In genomic region chr5:91864902-91865420, GRCh38 we compare ENCODE assay signal across 21 cellular contexts.
A peak's percentile ranks its signal among the peaks of the same experiment; 100 is the strongest.
DNase-seq lines count a peak whose midpoint lies in the region; ATAC-seq and TF ChIP-seq lines count a peak whose summit lies in the region.
"Had no signal": no experiment of that assay in that cellular context is flagged by ENCODE, and none has a peak within 500 bp of the region (broad histone marks: within the 10 kb centered on the region; RNA-seq: fewer than 3 reads in every experiment).

No MANE protein-coding gene starts in this region.

- H3K4me3 ChIP-seq in choroid plexus epithelial cell (ENCODE audit: low read depth, low read length) = no peak overlapping the region
- H3K4me3 ChIP-seq: cardiac muscle cell, esophagus squamous epithelium, pancreas, stomach, upper lobe of left lung had no signal

- ATAC-seq in HG03039 (IDR thresholded peaks at IDR 0.05; ENCODE audit: unreplicated experiment) = no peak
- ATAC-seq in GM18870 (IDR thresholded peaks at IDR 0.05; ENCODE audit: unreplicated experiment) = no peak
- ATAC-seq: CD8-positive, alpha-beta T cell; left lobe of liver had no signal

- TF ChIP-seq CTCF in choroid plexus epithelial cell (conservative IDR thresholded peaks at IDR 0.05; ENCODE audit: low read depth, low read length) = no peak
- TF ChIP-seq CTCF in type B pancreatic cell (conservative IDR thresholded peaks at IDR 0.05) = peak; percentile 17

- H3K4me3 Mint-ChIP-seq in type B pancreatic cell = no peak overlapping the region
- H3K4me3 Mint-ChIP-seq: activated CD4-positive, alpha-beta T cell treated with anti-CD3 and anti-CD28 coated beads, Interleukin-2, amount 10 ng/mL, durations not matched to agents 7 days and 5 days; CD8-positive, alpha-beta T cell had no signal

- H3K9me3 Mint-ChIP-seq in type B pancreatic cell = no peaks in the 10 kb centered on the region

- no peaks in the 10 kb centered on the region for H3K27me3 Mint-ChIP-seq in type B pancreatic cell
- H3K27me3 Mint-ChIP-seq: activated CD4-positive, alpha-beta T cell treated with anti-CD3 and anti-CD28 coated beads, Interleukin-2, amount 10 ng/mL, durations not matched to agents 7 days and 5 days had no signal

- peak; percentile 6 for DNase-seq in NCI-H2227 treated with DMSO at 0.1 percent for 48 hours (lab: John Stamatoyannopoulos, UW)
- DNase-seq in NCI-H2227 (lab: John Stamatoyannopoulos, UW; ENCODE audit: unreplicated experiment) = no peak
- DNase-seq in NCI-H748 treated with DMSO at 0.1 percent for 48 hours (lab: John Stamatoyannopoulos, UW) = peak; percentile 25
- peak; percentile 11 for DNase-seq in choroid plexus epithelial cell (ENCODE audit: low read depth)
- DNase-seq in type B pancreatic cell (ENCODE audit: extremely low spot score, unreplicated experiment) = no peak
- DNase-seq in stimulated activated CD4-positive, alpha-beta T cell treated with anti-CD3 and anti-CD28 coated beads, Interleukin-4, amount 100 ng/mL, for 1 hour = no peak
- DNase-seq: activated CD4-positive, alpha-beta T cell treated with anti-CD3 and anti-CD28 coated beads, Interleukin-2, amount 10 ng/mL, durations not matched to agents 7 days and 5 days; activated CD8-positive, alpha-beta memory T cell treated with anti-CD3 and anti-CD28 coated beads, Interleukin-2, amount 50 U/mL, for 4 hours; activated effector memory CD4-positive, alpha-beta T cell treated with anti-CD3 and anti-CD28 coated beads, Interleukin-2, amount 50 U/mL, for 16 hours; CD8-positive, alpha-beta T cell; esophagus squamous epithelium; NCI-H1930; NCI-H526 treated with DMSO at 0.1 percent for 48 hours; pancreas; stimulated activated CD4-positive, alpha-beta T cell treated with anti-CD3 and anti-CD28 coated beads, Interleukin-2, amount 100 ng/mL, for 24 hours; stomach; upper lobe of left lung had no signal

- H3K36me3 Mint-ChIP-seq in type B pancreatic cell = no peaks in the 10 kb centered on the region
- H3K36me3 Mint-ChIP-seq: CD8-positive, alpha-beta T cell had no signal

- H3K4me1 Mint-ChIP-seq in type B pancreatic cell (ENCODE audit: unreplicated experiment) = peaks cover 7% of the 10 kb centered on the region
- H3K4me1 Mint-ChIP-seq: activated CD4-positive, alpha-beta T cell treated with anti-CD3 and anti-CD28 coated beads, Interleukin-2, amount 10 ng/mL, durations not matched to agents 7 days and 5 days had no signal

- H3K27ac Mint-ChIP-seq in type B pancreatic cell = no peak overlapping the region
- H3K27ac Mint-ChIP-seq: activated CD4-positive, alpha-beta T cell treated with anti-CD3 and anti-CD28 coated beads, Interleukin-2, amount 10 ng/mL, durations not matched to agents 7 days and 5 days; CD8-positive, alpha-beta T cell had no signal

Comparison
In these comparisons a context has a peak if more than half of its experiments do, and no peak if none do; other contexts are left out.
1. DNase-seq: peak in NCI-H2227 treated with DMSO at 0.1 percent for 48 hours (single experiment), NCI-H748 treated with DMSO at 0.1 percent for 48 hours (single experiment) and choroid plexus epithelial cell (single experiment); none in NCI-H2227 (single experiment), type B pancreatic cell (single experiment) and stimulated activated CD4-positive, alpha-beta T cell treated with anti-CD3 and anti-CD28 coated beads, Interleukin-4, amount 100 ng/mL, for 1 hour (single experiment).